ENCODE assay signal across 1 cellular context in the genomic region with DNA sequence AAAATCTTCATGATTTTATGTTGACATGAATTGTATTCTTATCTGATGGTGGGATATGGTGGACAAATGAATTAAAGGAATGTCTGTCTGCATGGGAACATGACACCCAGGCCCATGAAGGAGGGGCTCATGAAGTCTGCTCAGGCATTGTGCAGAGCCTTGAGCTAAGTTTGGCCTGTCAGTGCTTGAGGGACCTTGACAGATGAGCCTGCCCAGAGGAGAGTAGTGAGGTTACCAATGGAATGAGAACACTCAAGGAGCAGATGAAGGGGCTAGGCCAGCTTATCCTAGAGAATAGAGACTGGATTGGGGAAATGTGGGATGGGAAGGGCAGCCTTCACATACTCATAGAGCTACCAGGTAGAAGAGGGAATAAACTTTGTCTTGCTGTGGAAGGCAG.
TF ChIP-seq lines count a peak whose summit lies in the region.

No MANE protein-coding gene starts in this region.

TF ChIP-seq in IMR-90, 13 proteins besides CTCF, POLR2A, EP300 and RAD21 (continued from another document):
- TF ChIP-seq BHLHE40 (IDR thresholded peaks at IDR 0.05; ENCODE audit: low read depth, low read length) (no peak), NFE2L2 (IDR thresholded peaks at IDR 0.05; ENCODE audit: low read depth, low read length) (no peak), RCOR1 (IDR thresholded peaks at IDR 0.05; ENCODE audit: insufficient replicate concordance, low read length) (no peak)
TF ChIP-seq in IMR-90: peak in this region for 0.
